ENCODE assay signal across 8 cellular contexts in the genomic region with DNA sequence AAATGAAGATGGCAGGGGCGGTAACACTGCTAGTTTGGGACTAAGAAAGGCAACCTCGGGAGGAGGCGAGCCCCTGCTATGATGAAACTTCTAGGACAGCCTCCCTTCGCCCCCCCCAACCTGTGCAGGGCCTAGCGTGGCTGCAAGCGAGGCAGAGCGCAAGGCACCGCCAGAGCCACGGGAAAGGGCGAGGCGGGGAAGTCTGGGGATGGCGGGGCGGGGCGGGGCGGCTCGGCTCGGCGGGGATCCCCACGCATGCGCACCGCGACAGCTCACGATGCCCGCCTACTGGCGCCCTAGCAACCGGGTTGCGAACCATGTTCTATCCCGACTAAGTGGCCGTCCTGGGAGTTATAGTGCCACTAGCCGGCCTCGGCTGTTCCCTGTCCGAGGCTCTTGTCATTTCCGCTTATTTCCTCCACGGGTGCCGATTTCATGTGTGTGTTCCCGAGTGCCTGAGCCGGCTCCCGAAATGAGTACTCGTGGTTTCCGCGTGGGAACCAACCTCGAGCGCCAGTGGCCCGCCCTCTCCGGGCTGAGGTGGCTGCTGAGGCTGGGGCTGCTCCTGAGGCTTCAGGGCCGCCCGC. TPM values are rescaled to one million over a fixed set of nuclear protein-coding genes. Genes with fewer than 3 reads are reported as not detected.
DNase-seq lines count a peak whose midpoint lies in the region; ATAC-seq and TF ChIP-seq lines count a peak whose summit lies in the region.

No MANE protein-coding gene starts in this region.

- H3K4me3 ChIP-seq in smooth muscle cell, result peak overlapping the region; percentile 69

- H3K36me3 ChIP-seq in smooth muscle cell (ENCODE audit: low read depth), result no peaks in the 10 kb centered on the region

- no peaks in the 10 kb centered on the region for H3K79me2 ChIP-seq in smooth muscle cell (ENCODE audit: low read depth)

- no peaks in the 10 kb centered on the region for H3K27me3 ChIP-seq in smooth muscle cell (ENCODE audit: low read depth)

- DNase-seq in 8988T (peak; percentile 49), NCI-H2171 (lab: John Stamatoyannopoulos, UW) (peak; percentile 42), T47D (ENCODE audit: low read depth in 1 of 2, low spot score in 1 of 2) (peak; percentile 43 to 78), iPS-NIHi7 (ENCODE audit: extremely low spot score) (peak; percentile 93), smooth muscle cell (lab: John Stamatoyannopoulos, UW; ENCODE audit: unreplicated experiment) (peak; percentile 43)

- ATAC-seq in GM18519 (IDR thresholded peaks at IDR 0.05; ENCODE audit: low FRiP score, unreplicated experiment), result peak; percentile 49
- ATAC-seq in HG03064 (IDR thresholded peaks at IDR 0.05; ENCODE audit: low read depth, unreplicated experiment), result peak; percentile 74

- no peaks in the 10 kb centered on the region for H3F3A ChIP-seq in smooth muscle cell (ENCODE audit: low read depth)

- H3K4me2 ChIP-seq in smooth muscle cell, result peak overlapping the region; percentile 91

- in situ Hi-C loops in T47D (cut with HindIII; ENCODE audit: low pct_unique_long_range_greater_than_20kb, low sequenced_read_pairs), result no loop called here

- peak overlapping the region; percentile 86 for H2AFZ ChIP-seq in smooth muscle cell (ENCODE audit: low read depth)

- no peaks in the 10 kb centered on the region for H3K9me3 ChIP-seq in smooth muscle cell (replicated peaks; ENCODE audit: low read depth)

- H4K20me1 ChIP-seq in smooth muscle cell (ENCODE audit: low read depth), result no peaks in the 10 kb centered on the region

- H3K9ac ChIP-seq in smooth muscle cell (ENCODE audit: low read depth), result no peak overlapping the region

- TF ChIP-seq CTCF in VCaP (conservative IDR thresholded peaks at IDR 0.05), result no peak
- TF ChIP-seq CTCF in smooth muscle cell (IDR thresholded peaks at IDR 0.05; ENCODE audit: borderline replicate concordance, insufficient read depth, poor library complexity, severe bottlenecking), result no peak

- WGBS in smooth muscle cell (ENCODE audit: low lambda C conversion rate), result 21% methylated on average over 44 of the region's 47 CpGs

- H3K4me1 ChIP-seq in smooth muscle cell (ENCODE audit: low read depth), result no peaks in the 10 kb centered on the region

- peak overlapping the region; percentile 75 for H3K27ac ChIP-seq in VCaP
- H3K27ac ChIP-seq in smooth muscle cell (ENCODE audit: low read depth), result peak overlapping the region; percentile 55

RNA-seq across cellular contexts. Expression of a gene that starts 28.7 kb away (rescaled TPM):
- total RNA-seq in smooth muscle cell, result 196 and 255 TPM in 2 replicates
- 99.9 and 110 TPM in 2 replicates for polyA plus RNA-seq in smooth muscle cell

Comparison
In these comparisons a context has a peak if more than half of its experiments do, and no peak if none do; other contexts are left out.
1. Peak in every context shown above with its lines: DNase-seq, ATAC-seq, H3K4me3 ChIP-seq and H3K27ac ChIP-seq.
2. DNase-seq: peak in every context shown above with its lines; median percentile 93 in iPS-NIHi7; 60 in T47D; 49 in 8988T; 43 in smooth muscle cell; 42 in NCI-H2171.